ENCODE assay signal across 24 cellular contexts in the genomic region with DNA sequence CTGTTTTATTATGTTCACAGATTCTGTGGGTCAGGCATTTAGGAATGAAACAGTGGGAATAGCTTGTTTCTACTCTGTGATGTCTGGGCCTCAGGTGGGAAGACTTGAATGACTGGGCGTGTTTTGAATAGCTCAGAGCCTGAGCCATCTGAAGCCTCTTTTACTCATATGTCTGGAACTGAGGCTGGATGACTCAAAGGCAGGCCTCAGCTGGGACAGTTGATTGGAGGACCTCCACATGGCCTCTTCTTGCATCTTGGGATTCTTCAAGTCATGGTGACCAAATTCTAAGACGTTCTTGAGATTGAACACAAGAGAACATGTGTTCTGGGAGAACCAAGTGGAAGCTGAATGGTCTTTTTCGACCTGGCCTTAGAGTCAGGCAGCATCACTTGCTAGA. TPM values are rescaled to one million over a fixed set of nuclear protein-coding genes. Genes with fewer than 3 reads are reported as not detected.
DNase-seq lines count a peak whose midpoint lies in the region; TF ChIP-seq lines count a peak whose summit lies in the region.
"Had no signal": no experiment of that assay in that cellular context is flagged by ENCODE, and none has a peak within 500 bp of the region (broad histone marks: within the 10 kb centered on the region; RNA-seq: fewer than 3 reads in every experiment).

No MANE protein-coding gene starts in this region.

- in situ Hi-C loops in brain microvascular endothelial cell (cut with HindIII; ENCODE audit: low pct_ligation_motif_present, low sequenced_read_pairs): no loop called here

- DNase-seq in AG08395 (ENCODE audit: low spot score): peak; percentile 69
- peak; percentile 61 for DNase-seq in HT1080 (ENCODE audit: low read depth)
- DNase-seq in brain microvascular endothelial cell: peak; percentile 44
- peak; percentile 23 for DNase-seq in hepatic stellate cell (ENCODE audit: low spot score)
- no peak for DNase-seq in NCI-H2227 treated with DMSO at 0.1 percent for 48 hours (lab: John Stamatoyannopoulos, UW)
- no peak for DNase-seq in germinal center (ENCODE audit: low spot score)
- DNase-seq in effector CD4-positive, alpha-beta T cell: no peak
- no peak for DNase-seq in anterior cingulate cortex (lab: John Stamatoyannopoulos, UW)
- DNase-seq: activated B cell treated with CpG ODN at 0.5 μM for 24 hours; activated CD8-positive, alpha-beta T cell treated with anti-CD3 and anti-CD28 coated beads, Interleukin-2, amount 10 ng/mL, durations not matched to agents 7 days and 5 days; DND-41; effector CD8-positive, alpha-beta T cell; foreskin melanocyte; left lung; NCI-H1105; NCI-H2081 treated with DMSO at 0.1 percent for 48 hours; NCI-H69; OCI-M1; stimulated activated CD4-positive, alpha-beta T cell treated with anti-CD3 and anti-CD28 coated beads, Interleukin-2, amount 100 ng/mL, for 24 hours; stimulated activated naive CD8-positive, alpha-beta T cell treated with anti-CD3 and anti-CD28 coated beads, Interleukin-15, amount 100 ng/mL, for 72 hours; upper lobe of right lung had no signal

- no peaks in the 10 kb centered on the region for H3K36me3 ChIP-seq in brain microvascular endothelial cell (replicated peaks)
- H3K36me3 ChIP-seq: left lung, neutrophil, upper lobe of right lung had no signal

- H3K27me3 ChIP-seq in brain microvascular endothelial cell (replicated peaks): peaks cover 3% of the 10 kb centered on the region

- no peak overlapping the region for H3K27ac ChIP-seq in brain microvascular endothelial cell
- H3K27ac ChIP-seq: KMS-11, left lung, neutrophil, upper lobe of right lung had no signal

- no peak overlapping the region for H3K4me3 ChIP-seq in brain microvascular endothelial cell (ENCODE audit: low read depth, low read length)
- H3K4me3 ChIP-seq: left lung, upper lobe of right lung had no signal

- TF ChIP-seq CTCF in brain microvascular endothelial cell (IDR thresholded peaks at IDR 0.05; ENCODE audit: low read depth, low read length, missing control alignments): no peak

RNA-seq across cellular contexts. Expression of a gene that starts 45.8 kb away (rescaled TPM):
- 17.2 and 18.4 TPM in 2 replicates for total RNA-seq in HT1080 (2014; rRNA removed; shearing (Covaris generic))
- 11.8 and 13.6 TPM in 2 replicates for polyA plus RNA-seq in HT1080 (2015; cell fraction: cytosol; rRNA removed)
- 68.3 and 69.5 TPM in 2 replicates for polyA plus RNA-seq in HT1080 (2015; cell fraction: nucleus; rRNA removed)
- total RNA-seq: activated B cell treated with CpG ODN at 0.5 μM for 24 hours; activated CD8-positive, alpha-beta T cell treated with anti-CD3 and anti-CD28 coated beads, Interleukin-2, amount 10 ng/mL, durations not matched to agents 7 days and 5 days; activated T-helper 1 cell treated with anti-CD3 and anti-CD28 coated beads, Interleukin-12 subunit alpha, Interleukin-12 subunit beta, Interleukin-2, Interleukin-4 antibody, amounts not matched to agents 30 ng/mL and 10 ng/mL and 1 ng/mL, durations not matched to agents 14 hours and 24 hours and 36 hours had no signal

Comparison
In these comparisons a context has a peak if more than half of its experiments do, and no peak if none do; other contexts are left out.
1. DNase-seq: peak in AG08395 (single experiment), HT1080 (single experiment), brain microvascular endothelial cell (single experiment) and hepatic stellate cell (single experiment); none in NCI-H2227 treated with DMSO at 0.1 percent for 48 hours (single experiment), germinal center (single experiment), effector CD4-positive, alpha-beta T cell (single experiment) and anterior cingulate cortex (0 of 58).